Comparison of ENCODE assay signal across 18 cellular contexts in genomic region chr18:26544459-26544858, GRCh38. TPM values are rescaled to one million over a fixed set of nuclear protein-coding genes. Genes with fewer than 3 reads are reported as not detected.
DNase-seq lines count a peak whose midpoint lies in the region; ATAC-seq and TF ChIP-seq lines count a peak whose summit lies in the region.
"Had no signal": no experiment of that assay in that cellular context is flagged by ENCODE, and none has a peak within 500 bp of the region (broad histone marks: within the 10 kb centered on the region; RNA-seq: fewer than 3 reads in every experiment).

No MANE protein-coding gene starts in this region.

- H3K4me3 Mint-ChIP-seq in osteocyte (ENCODE audit: unreplicated experiment): peak overlapping the region; percentile 54
- H3K4me3 Mint-ChIP-seq in activated T-helper 1 cell treated with anti-CD3 and anti-CD28 coated beads, Interleukin-12 subunit alpha, Interleukin-12 subunit beta, Interleukin-2, Interleukin-4 antibody, amounts not matched to agents 30 ng/mL and 10 ng/mL and 1 ng/mL, durations not matched to agents 14 hours and 24 hours and 36 hours: no peak overlapping the region
- H3K4me3 Mint-ChIP-seq: CD8-positive, alpha-beta T cell had no signal

- DNase-seq in DMS53 (lab: John Stamatoyannopoulos, UW) (peak; percentile 4), DMS53 treated with DMSO at 0.1 percent for 48 hours (lab: John Stamatoyannopoulos, UW; ENCODE audit: unreplicated experiment) (no peak), SK-N-MC (ENCODE audit: low read depth, low spot score) (no peak), foreskin keratinocyte (no peak), osteocyte (ENCODE audit: extremely low spot score, unreplicated experiment) (no peak), hypothalamus (lab: John Stamatoyannopoulos, UW) (no peak), occipital lobe (lab: John Stamatoyannopoulos, UW) (no peak)
- DNase-seq in activated T-helper 1 cell treated with anti-CD3 and anti-CD28 coated beads, Interleukin-12 subunit alpha, Interleukin-12 subunit beta, Interleukin-2, Interleukin-4 antibody, amounts not matched to agents 30 ng/mL and 10 ng/mL and 1 ng/mL, durations not matched to agents 14 hours and 24 hours and 36 hours (ENCODE audit: low spot score): no peak
- DNase-seq: activated naive CD4-positive, alpha-beta T cell treated with anti-CD3 and anti-CD28 coated beads, Interleukin-2, amount 50 U/mL, for 16 hours; CD8-positive, alpha-beta T cell; effector CD8-positive, alpha-beta T cell; H7; kidney glomerular epithelial cell; NCI-H1105; testis had no signal

- peaks cover 56% of the 10 kb centered on the region for H3K4me1 Mint-ChIP-seq in osteocyte (ENCODE audit: unreplicated experiment)
- H3K4me1 Mint-ChIP-seq in activated T-helper 1 cell treated with anti-CD3 and anti-CD28 coated beads, Interleukin-12 subunit alpha, Interleukin-12 subunit beta, Interleukin-2, Interleukin-4 antibody, amounts not matched to agents 30 ng/mL and 10 ng/mL and 1 ng/mL, durations not matched to agents 14 hours and 24 hours and 36 hours (ENCODE audit: low read depth): peaks cover 9% of the 10 kb centered on the region

- no peak for TF ChIP-seq CTCF in foreskin keratinocyte (conservative IDR thresholded peaks at IDR 0.05)
- no peak for TF ChIP-seq CTCF in osteocyte (IDR thresholded peaks at IDR 0.05)

- H3K9me3 Mint-ChIP-seq in osteocyte (ENCODE audit: unreplicated experiment): no peaks in the 10 kb centered on the region
- H3K9me3 Mint-ChIP-seq in activated T-helper 1 cell treated with anti-CD3 and anti-CD28 coated beads, Interleukin-12 subunit alpha, Interleukin-12 subunit beta, Interleukin-2, Interleukin-4 antibody, amounts not matched to agents 30 ng/mL and 10 ng/mL and 1 ng/mL, durations not matched to agents 14 hours and 24 hours and 36 hours: no peaks in the 10 kb centered on the region
- H3K9me3 Mint-ChIP-seq: CD8-positive, alpha-beta T cell had no signal

- no peak overlapping the region for H3K9ac ChIP-seq in SK-N-MC (ENCODE audit: insufficient read length)

- no peak for ATAC-seq in foreskin keratinocyte
- ATAC-seq: activated CD4-positive, CD25-positive, alpha-beta regulatory T cell treated with anti-CD3 and anti-CD28 coated beads, Interleukin-2, amount 50 U/mL, for 24 hours; CD8-positive, alpha-beta T cell; gastroesophageal sphincter had no signal

- no peaks in the 10 kb centered on the region for H3K9me3 ChIP-seq in SK-N-MC (ENCODE audit: low read depth, low read length)
- H3K9me3 ChIP-seq: gastroesophageal sphincter, testis had no signal

- no peaks in the 10 kb centered on the region for H3K36me3 ChIP-seq in SK-N-MC (ENCODE audit: insufficient read depth, low read length)
- H3K36me3 ChIP-seq: gastroesophageal sphincter had no signal

- peaks cover 26% of the 10 kb centered on the region for H3K4me1 ChIP-seq in foreskin keratinocyte

- H3K27me3 Mint-ChIP-seq in osteocyte (ENCODE audit: unreplicated experiment): no peaks in the 10 kb centered on the region
- peaks cover 6% of the 10 kb centered on the region for H3K27me3 Mint-ChIP-seq in activated T-helper 1 cell treated with anti-CD3 and anti-CD28 coated beads, Interleukin-12 subunit alpha, Interleukin-12 subunit beta, Interleukin-2, Interleukin-4 antibody, amounts not matched to agents 30 ng/mL and 10 ng/mL and 1 ng/mL, durations not matched to agents 14 hours and 24 hours and 36 hours (ENCODE audit: insufficient read depth)

- H3K4me3 ChIP-seq in SK-N-MC: peak overlapping the region; percentile 76
- H3K4me3 ChIP-seq: testis had no signal

- no peaks in the 10 kb centered on the region for H3K27me3 ChIP-seq in foreskin keratinocyte
- H3K27me3 ChIP-seq: gastroesophageal sphincter, testis had no signal

- intact Hi-C loops in activated T-helper 1 cell treated with anti-CD3 and anti-CD28 coated beads, Interleukin-12 subunit alpha, Interleukin-12 subunit beta, Interleukin-2, Interleukin-4 antibody, amounts not matched to agents 30 ng/mL and 10 ng/mL and 1 ng/mL, durations not matched to agents 14 hours and 24 hours and 36 hours (cut with micrococcal nuclease): loop anchor here (10.0 kb wide), 1 partner anchor 1630 kb away; the partner anchor contains the start of gene CDH2

- peaks cover 5% of the 10 kb centered on the region for H3K36me3 Mint-ChIP-seq in osteocyte (ENCODE audit: unreplicated experiment)
- H3K36me3 Mint-ChIP-seq in activated T-helper 1 cell treated with anti-CD3 and anti-CD28 coated beads, Interleukin-12 subunit alpha, Interleukin-12 subunit beta, Interleukin-2, Interleukin-4 antibody, amounts not matched to agents 30 ng/mL and 10 ng/mL and 1 ng/mL, durations not matched to agents 14 hours and 24 hours and 36 hours (ENCODE audit: low read depth): peaks cover 3% of the 10 kb centered on the region
- H3K36me3 Mint-ChIP-seq: CD8-positive, alpha-beta T cell had no signal

- no peak overlapping the region for H3K27ac ChIP-seq in SK-N-MC
- H3K27ac ChIP-seq in foreskin keratinocyte: peak overlapping the region; percentile 20
- H3K27ac ChIP-seq: 22Rv1, gastroesophageal sphincter, testis had no signal

- H3K27ac Mint-ChIP-seq in osteocyte (ENCODE audit: unreplicated experiment): no peak overlapping the region
- H3K27ac Mint-ChIP-seq in activated T-helper 1 cell treated with anti-CD3 and anti-CD28 coated beads, Interleukin-12 subunit alpha, Interleukin-12 subunit beta, Interleukin-2, Interleukin-4 antibody, amounts not matched to agents 30 ng/mL and 10 ng/mL and 1 ng/mL, durations not matched to agents 14 hours and 24 hours and 36 hours: no peak overlapping the region
- H3K27ac Mint-ChIP-seq: CD8-positive, alpha-beta T cell had no signal

RNA-seq across cellular contexts. Expression of gene KCTD1, which starts 3.9 kb away (rescaled TPM):
- 46.6 and 50.5 TPM in 2 replicates for total RNA-seq in foreskin keratinocyte
- polyA plus RNA-seq in foreskin keratinocyte: 33.7 and 34.9 TPM in 2 replicates
- 25.7 and 28.9 TPM in 2 replicates for total RNA-seq in osteocyte
- total RNA-seq in occipital lobe: 22.8 TPM
- 5.3 and 5.5 TPM in 2 replicates for total RNA-seq in activated T-helper 1 cell treated with anti-CD3 and anti-CD28 coated beads, Interleukin-12 subunit alpha, Interleukin-12 subunit beta, Interleukin-2, Interleukin-4 antibody, amounts not matched to agents 30 ng/mL and 10 ng/mL and 1 ng/mL, durations not matched to agents 14 hours and 24 hours and 36 hours
